Comparison of ENCODE assay signal across 1 cellular context in genomic region chr13:50531917-50532899, GRCh38.
TF ChIP-seq lines count a peak whose summit lies in the region.

No MANE protein-coding gene starts in this region.

TF ChIP-seq in GM23338, 12 proteins besides CTCF, POLR2A, EP300 and RAD21 (continued from another document):
- TF ChIP-seq ZNF462 (CRISPR knock-in tag; IDR thresholded peaks at IDR 0.05) (no peak), EZH2 (IDR thresholded peaks at IDR 0.05; ENCODE audit: low read depth, unreplicated experiment) (no peak), CREB1 (CRISPR knock-in tag; IDR thresholded peaks at IDR 0.05; ENCODE audit: low read depth) (no peak), ZNF331 (CRISPR knock-in tag; IDR thresholded peaks at IDR 0.05; ENCODE audit: low read depth) (no peak), ETS1 (IDR thresholded peaks at IDR 0.05) (no peak), STAT1 (IDR thresholded peaks at IDR 0.05; ENCODE audit: unreplicated experiment) (no peak), NANOG (IDR thresholded peaks at IDR 0.05; ENCODE audit: borderline replicate concordance) (no peak), ZNF114 (CRISPR knock-in tag; IDR thresholded peaks at IDR 0.05) (no peak)
